7 cellular contexts compared by ENCODE assay signal in genomic region chr4:6911917-6912316, GRCh38. TPM values are rescaled to one million over a fixed set of nuclear protein-coding genes. Genes with fewer than 3 reads are reported as not detected.
DNase-seq lines count a peak whose midpoint lies in the region; ATAC-seq and TF ChIP-seq lines count a peak whose summit lies in the region.
"Not testable (repeated sequence)": the region's sequence is repeated elsewhere in the genome, so short reads cannot be mapped to it uniquely, and the experiment has no call there.

No MANE protein-coding gene starts in this region.

- peaks cover 28 to 83% (median 61%) of the 10 kb centered on the region in 4 donors for H3K4me1 Mint-ChIP-seq in CD4-positive, CD25-positive, alpha-beta regulatory T cell
- peaks cover 74% of the 10 kb centered on the region for H3K4me1 Mint-ChIP-seq in activated CD4-positive, alpha-beta memory T cell treated with anti-CD3 and anti-CD28 coated beads for 36 hours (ENCODE audit: low read depth)
- H3K4me1 Mint-ChIP-seq in activated naive CD4-positive, alpha-beta T cell treated with anti-CD3 and anti-CD28 coated beads, Interleukin-2, amount 50 U/mL, for 24 hours, result peaks cover 77% of the 10 kb centered on the region
- peaks cover 29% of the 10 kb centered on the region for H3K4me1 Mint-ChIP-seq in endothelial cell (ENCODE audit: unreplicated experiment)
- peaks cover 46 to 72% (median 50%) of the 10 kb centered on the region in 3 donors for H3K4me1 Mint-ChIP-seq in naive B cell

- ATAC-seq in CD4-positive, CD25-positive, alpha-beta regulatory T cell (ENCODE audit: low read depth in 2 of 2); naive B cell (ENCODE audit: low read depth in 2 of 2): not testable (repeated sequence)

- not testable (repeated sequence) for TF ChIP-seq POLR2A in sigmoid colon (IDR thresholded peaks at IDR 0.05)

- not testable (repeated sequence) for DNase-seq in CD4-positive, CD25-positive, alpha-beta regulatory T cell; activated CD4-positive, alpha-beta memory T cell treated with anti-CD3 and anti-CD28 coated beads for 36 hours; endothelial cell (ENCODE audit: low spot score); naive B cell
- DNase-seq in sigmoid colon, result peak; percentile 26

- peaks cover 30% of the 10 kb centered on the region; the same call in 1 of the 2 replicates for H3K79me2 ChIP-seq in Loucy (ENCODE audit: insufficient read depth, low read length)

- not testable (repeated sequence) for H3K9ac ChIP-seq in Loucy (ENCODE audit: low read depth, low read length, poor library complexity, severe bottlenecking)

- peak overlapping the region in 2 of 3 donors; percentile 82 to 85 for H3K27ac Mint-ChIP-seq in CD4-positive, CD25-positive, alpha-beta regulatory T cell
- not testable (repeated sequence) for H3K27ac Mint-ChIP-seq in activated CD4-positive, alpha-beta memory T cell treated with anti-CD3 and anti-CD28 coated beads for 36 hours; endothelial cell (ENCODE audit: unreplicated experiment)
- peak overlapping the region; percentile 48 for H3K27ac Mint-ChIP-seq in activated naive CD4-positive, alpha-beta T cell treated with anti-CD3 and anti-CD28 coated beads, Interleukin-2, amount 50 U/mL, for 24 hours
- peak overlapping the region in 2 of 6 donors; percentile 45 to 84 for H3K27ac Mint-ChIP-seq in naive B cell

- not testable (repeated sequence) for H3K36me3 Mint-ChIP-seq in CD4-positive, CD25-positive, alpha-beta regulatory T cell; activated CD4-positive, alpha-beta memory T cell treated with anti-CD3 and anti-CD28 coated beads for 36 hours; activated naive CD4-positive, alpha-beta T cell treated with anti-CD3 and anti-CD28 coated beads, Interleukin-2, amount 50 U/mL, for 24 hours; endothelial cell (ENCODE audit: low read depth, unreplicated experiment); naive B cell

- TF ChIP-seq CTCF in Loucy (conservative IDR thresholded peaks at IDR 0.05; ENCODE audit: low read length); endothelial cell (IDR thresholded peaks at IDR 0.05; ENCODE audit: unreplicated experiment): not testable (repeated sequence)
- TF ChIP-seq CTCF in sigmoid colon (IDR thresholded peaks at IDR 0.05), result peak in 1 of 4 experiments; percentile 12

- not testable (repeated sequence) for H3K9me2 ChIP-seq in Loucy (replicated peaks; ENCODE audit: low read depth, low read length)

- intact Hi-C loops in activated CD4-positive, alpha-beta memory T cell treated with anti-CD3 and anti-CD28 coated beads for 36 hours (cut with micrococcal nuclease); sigmoid colon (cut with DNase I): not testable (repeated sequence)

- H3K4me1 ChIP-seq in CD4-positive, CD25-positive, alpha-beta regulatory T cell (ENCODE audit: control insufficient read depth, insufficient read depth, low read length, poor library complexity, severe bottlenecking), result peaks cover 83% of the 10 kb centered on the region
- H3K4me1 ChIP-seq in Loucy (ENCODE audit: insufficient read depth, low read length, poor library complexity, severe bottlenecking) (peaks cover 33% of the 10 kb centered on the region), sigmoid colon (peaks cover 0 to 40% (median 36%) of the 10 kb centered on the region in 4 donors)

- CTCF ChIA-PET in activated CD4-positive, alpha-beta memory T cell treated with anti-CD3 and anti-CD28 coated beads for 36 hours (lab: Charles Lee), result interaction anchor here (0.8 to 1.3 kb wide), 6 partner anchors 12 to 157 kb away, joined by 3 to 5 read pairs (median 4); partner anchors contain the start of gene TADA2B

- H3K27ac ChIP-seq in CD4-positive, CD25-positive, alpha-beta regulatory T cell (ENCODE audit: insufficient read depth, low read length, poor library complexity, severe bottlenecking), result not testable (repeated sequence)
- peak overlapping the region in 2 of 4 donors; percentile 6 to 96 for H3K27ac ChIP-seq in sigmoid colon

- H3K9me3 Mint-ChIP-seq in CD4-positive, CD25-positive, alpha-beta regulatory T cell; activated CD4-positive, alpha-beta memory T cell treated with anti-CD3 and anti-CD28 coated beads for 36 hours; activated naive CD4-positive, alpha-beta T cell treated with anti-CD3 and anti-CD28 coated beads, Interleukin-2, amount 50 U/mL, for 24 hours; endothelial cell (ENCODE audit: unreplicated experiment); naive B cell: not testable (repeated sequence)

- TF ChIP-seq EP300 in sigmoid colon (IDR thresholded peaks at IDR 0.05), result not testable (repeated sequence)

- peak overlapping the region; percentile 80 for H3K4me3 ChIP-seq in CD4-positive, CD25-positive, alpha-beta regulatory T cell (ENCODE audit: low read depth, low read length)
- H3K4me3 ChIP-seq in Loucy (ENCODE audit: low read length, poor library complexity, severe bottlenecking); sigmoid colon: not testable (repeated sequence)

- not testable (repeated sequence) for H3K27me3 ChIP-seq in CD4-positive, CD25-positive, alpha-beta regulatory T cell (ENCODE audit: control insufficient read depth, insufficient read depth, low read length); Loucy (ENCODE audit: insufficient read depth, low read length, poor library complexity, severe bottlenecking); sigmoid colon

- not testable (repeated sequence) for H3K9me3 ChIP-seq in CD4-positive, CD25-positive, alpha-beta regulatory T cell (ENCODE audit: control insufficient read depth in 2 of 2, low read length in 2 of 2); Loucy (ENCODE audit: insufficient read depth, low read depth, low read length); sigmoid colon

- not testable (repeated sequence) for H3K36me3 ChIP-seq in CD4-positive, CD25-positive, alpha-beta regulatory T cell (ENCODE audit: control insufficient read depth, insufficient read depth, low read length); Loucy (ENCODE audit: insufficient read depth, low read length); sigmoid colon

- H3K4me2 ChIP-seq in Loucy (ENCODE audit: low read depth, low read length, poor library complexity, severe bottlenecking), result peak overlapping the region; percentile 94

- H4K20me1 ChIP-seq in Loucy (ENCODE audit: insufficient read depth, low read length, poor library complexity, severe bottlenecking), result peaks cover 13% of the 10 kb centered on the region

- not testable (repeated sequence) for H3K27me3 Mint-ChIP-seq in CD4-positive, CD25-positive, alpha-beta regulatory T cell; activated CD4-positive, alpha-beta memory T cell treated with anti-CD3 and anti-CD28 coated beads for 36 hours; activated naive CD4-positive, alpha-beta T cell treated with anti-CD3 and anti-CD28 coated beads, Interleukin-2, amount 50 U/mL, for 24 hours; endothelial cell (ENCODE audit: unreplicated experiment); naive B cell

- H3K4me3 Mint-ChIP-seq in CD4-positive, CD25-positive, alpha-beta regulatory T cell, result peak overlapping the region; percentile 90 to 98 (median 95)
- peak overlapping the region; percentile 20 for H3K4me3 Mint-ChIP-seq in activated CD4-positive, alpha-beta memory T cell treated with anti-CD3 and anti-CD28 coated beads for 36 hours
- H3K4me3 Mint-ChIP-seq in activated naive CD4-positive, alpha-beta T cell treated with anti-CD3 and anti-CD28 coated beads, Interleukin-2, amount 50 U/mL, for 24 hours, result peak overlapping the region; percentile 91
- H3K4me3 Mint-ChIP-seq in endothelial cell (ENCODE audit: unreplicated experiment), result peak overlapping the region; percentile 80
- peak overlapping the region in 5 of 8 donors; percentile 76 to 94 (median 91) for H3K4me3 Mint-ChIP-seq in naive B cell

- POLR2A ChIA-PET in activated CD4-positive, alpha-beta memory T cell treated with anti-CD3 and anti-CD28 coated beads for 36 hours (lab: Charles Lee), result not testable (repeated sequence)

- 83 to 86% methylated on average over 10 of the region's 10 CpGs for WGBS in sigmoid colon, 2 donors

- H3F3A ChIP-seq in Loucy (ENCODE audit: low read depth), result not testable (repeated sequence)

- H2AFZ ChIP-seq in Loucy (ENCODE audit: low read length), result not testable (repeated sequence)

RNA-seq across cellular contexts. Expression of gene TBC1D14, which starts 2.3 kb away (rescaled TPM):
- total RNA-seq in CD4-positive, CD25-positive, alpha-beta regulatory T cell, result 67.7 TPM
- polyA plus RNA-seq in CD4-positive, CD25-positive, alpha-beta regulatory T cell, result 10 to 100 TPM; 46.6 to 63.0 (median 52.0) TPM
- total RNA-seq in activated CD4-positive, alpha-beta memory T cell treated with anti-CD3 and anti-CD28 coated beads for 36 hours, result 10 to 100 TPM; 37.1 to 37.3 TPM
- 33.0 TPM for total RNA-seq in endothelial cell (ENCODE audit: unreplicated experiment)
- polyA plus RNA-seq in naive B cell (ENCODE audit: low read depth in 6 of 6), result 10 to 100 TPM; 27.3 to 42.4 (median 33.8) TPM
- total RNA-seq in sigmoid colon, result 10 to 100 TPM; 26.3 to 46.4 (median 32.6) TPM
- 10 to 100 TPM; 19.2 to 38.5 (median 22.2) TPM for polyA plus RNA-seq in sigmoid colon

Comparison
In these comparisons a context has a peak if more than half of its experiments do, and no peak if none do; other contexts are left out.
1. H3K4me3 Mint-ChIP-seq: peak in every context shown above with its lines; median percentile 95 in CD4-positive, CD25-positive, alpha-beta regulatory T cell; 91 in activated naive CD4-positive, alpha-beta T cell treated with anti-CD3 and anti-CD28 coated beads, Interleukin-2, amount 50 U/mL, for 24 hours; 91 in naive B cell; 80 in endothelial cell; 20 in activated CD4-positive, alpha-beta memory T cell treated with anti-CD3 and anti-CD28 coated beads for 36 hours.